9 cellular contexts compared by ENCODE assay signal in genomic region chr4:150343796-150344195, GRCh38.
"Had no signal": no experiment of that assay in that cellular context is flagged by ENCODE, and none has a peak within 500 bp of the region (broad histone marks: within the 10 kb centered on the region; RNA-seq: fewer than 3 reads in every experiment).

No MANE protein-coding gene starts in this region.

- H3K4me2 ChIP-seq: smooth muscle cell had no signal

- H3K9me3 ChIP-seq: mucosa of descending colon had no signal

- H3K4me3 Mint-ChIP-seq: naive thymus-derived CD8-positive, alpha-beta T cell had no signal

- H3K9me3 Mint-ChIP-seq: naive thymus-derived CD8-positive, alpha-beta T cell had no signal

- H3K27me3 Mint-ChIP-seq: naive thymus-derived CD8-positive, alpha-beta T cell had no signal

- ATAC-seq: esophagus mucosa; mucosa of descending colon; naive thymus-derived CD8-positive, alpha-beta T cell had no signal

- H3K4me3 ChIP-seq: mucosa of descending colon, smooth muscle cell had no signal

- DNase-seq: effector memory CD4-positive, alpha-beta T cell; mucosa of descending colon; naive thymus-derived CD8-positive, alpha-beta T cell; posterior cingulate gyrus; stimulated activated CD4-positive, alpha-beta T cell treated with anti-CD3 and anti-CD28 coated beads, Interleukin-2, amount 100 ng/mL, for 48 hours; stimulated activated naive CD4-positive, alpha-beta T cell treated with Interleukin-2 at 50 U/mL for 16 hours; trophoblast cell had no signal
